ENCODE assay signal across 18 cellular contexts in the genomic region with DNA sequence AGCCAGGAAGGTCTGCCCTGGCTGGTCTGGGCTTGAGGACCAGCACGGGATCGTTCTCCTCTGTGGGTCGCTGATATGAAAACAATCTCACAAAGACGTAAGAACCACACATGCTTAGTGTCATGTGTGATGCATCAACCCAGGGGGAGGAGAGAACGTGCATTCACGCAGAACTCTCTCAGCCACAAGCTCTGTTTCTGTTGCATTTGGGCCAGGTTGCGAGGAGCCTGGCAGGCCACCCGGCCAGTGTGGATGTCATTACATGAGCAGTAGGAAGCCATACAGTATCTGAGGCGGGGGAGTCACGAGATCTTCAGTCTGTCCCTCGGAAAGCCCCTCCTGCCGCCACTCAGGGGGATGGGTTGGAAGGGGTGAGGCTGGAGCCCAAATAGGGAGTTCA. TPM values are rescaled to one million over a fixed set of nuclear protein-coding genes. Genes with fewer than 3 reads are reported as not detected.
DNase-seq lines count a peak whose midpoint lies in the region; ATAC-seq and TF ChIP-seq lines count a peak whose summit lies in the region.
"Had no signal": no experiment of that assay in that cellular context is flagged by ENCODE, and none has a peak within 500 bp of the region (broad histone marks: within the 10 kb centered on the region; RNA-seq: fewer than 3 reads in every experiment).

No MANE protein-coding gene starts in this region.

- H3K36me3 ChIP-seq in ascending aorta (no peaks in the 10 kb centered on the region), spleen (no peaks in the 10 kb centered on the region)

- TF ChIP-seq CTCF in ascending aorta (IDR thresholded peaks at IDR 0.05) (no peak), spleen (IDR thresholded peaks at IDR 0.05 in 8 of 11, conservative IDR thresholded peaks at IDR 0.05 in 3 of 11) (no peak)

- H3K27me3 ChIP-seq in ascending aorta = no peaks in the 10 kb centered on the region
- no peaks in the 10 kb centered on the region for H3K27me3 ChIP-seq in spleen (replicated peaks in 1 of 7)

- intact Hi-C loops in ascending aorta (cut with DNase I) = no loop called here
- intact Hi-C loops in spleen (cut with DNase I; ENCODE audit: low total_unique reads) = no loop called here

- DNase-seq in EH (ENCODE audit: low read depth) (peak; percentile 6), ascending aorta (ENCODE audit: low spot score in 2 of 2) (peak; percentile 1 to 19), kidney tubule cell (ENCODE audit: low spot score) (peak; percentile 56), spleen (peak; percentile 25)
- DNase-seq in activated CD4-positive, alpha-beta T cell treated with anti-CD3 and anti-CD28 coated beads for 1 hour = no peak
- no peak for DNase-seq in stimulated activated naive CD4-positive, alpha-beta T cell (lab: John Stamatoyannopoulos, UW)
- DNase-seq: activated CD4-positive, alpha-beta T cell treated with anti-CD3 and anti-CD28 coated beads for 4 hours; activated CD8-positive, alpha-beta memory T cell treated with anti-CD3 and anti-CD28 coated beads, Interleukin-2, amount 50 U/mL, for 4 hours; effector memory CD8-positive, alpha-beta T cell; GOT3; mesendoderm; natural killer cell; NCI-H1092 treated with DMSO at 0.1 percent for 48 hours; NCI-H2081; NCI-H446 treated with DMSO at 0.1 percent for 48 hours; NK-92 treated with Interleukin-12 subunit alpha and Interleukin-12 subunit beta, amount 100 ng/mL, for 24 hours; stimulated activated CD4-positive, alpha-beta T cell treated with anti-CD3 and anti-CD28 coated beads, Interleukin-4, amount 100 ng/mL, for 4 hours had no signal

- no peak overlapping the region for H3K4me3 ChIP-seq in ascending aorta
- H3K4me3 ChIP-seq in spleen = no peak overlapping the region

- no peak for TF ChIP-seq POLR2A in spleen (IDR thresholded peaks at IDR 0.05)

- H3K27ac ChIP-seq in ascending aorta = no peak overlapping the region
- H3K27ac ChIP-seq in spleen = no peak overlapping the region

- WGBS in spleen, 5 donors = 81 to 92% (median 83%) methylated on average over 8 to 12 of the region's 12 CpGs

- H3K9me3 ChIP-seq in ascending aorta (peaks cover 0 to 6% of the 10 kb centered on the region in 2 donors), spleen (peaks cover 0 to 21% (median 8%) of the 10 kb centered on the region in 8 donors)

- ATAC-seq in GM21367 (IDR thresholded peaks at IDR 0.05; ENCODE audit: unreplicated experiment) = no peak
- ATAC-seq: effector memory CD8-positive, alpha-beta T cell; natural killer cell had no signal

- H3K4me1 ChIP-seq in ascending aorta = no peaks in the 10 kb centered on the region
- no peaks in the 10 kb centered on the region for H3K4me1 ChIP-seq in spleen

RNA-seq across cellular contexts. Expression of gene KCNQ1OT1, which starts 53.1 kb away (rescaled TPM):
- total RNA-seq in ascending aorta (1.5 TPM), spleen (1 to 10 TPM in 6 of 7 donors, under 1 TPM in 1; 0.87 to 3.1 (median 2.1) TPM)
- under 1 TPM; 0.02 to 0.16 (median 0.02) TPM for polyA plus RNA-seq in spleen

Comparison
In these comparisons a context has a peak if more than half of its experiments do, and no peak if none do; other contexts are left out.
1. DNase-seq: peak in EH (single experiment), ascending aorta (2 of 2), kidney tubule cell (single experiment) and spleen (single experiment); none in activated CD4-positive, alpha-beta T cell treated with anti-CD3 and anti-CD28 coated beads for 1 hour (single experiment) and stimulated activated naive CD4-positive, alpha-beta T cell (0 of 6).